In the genomic region with DNA sequence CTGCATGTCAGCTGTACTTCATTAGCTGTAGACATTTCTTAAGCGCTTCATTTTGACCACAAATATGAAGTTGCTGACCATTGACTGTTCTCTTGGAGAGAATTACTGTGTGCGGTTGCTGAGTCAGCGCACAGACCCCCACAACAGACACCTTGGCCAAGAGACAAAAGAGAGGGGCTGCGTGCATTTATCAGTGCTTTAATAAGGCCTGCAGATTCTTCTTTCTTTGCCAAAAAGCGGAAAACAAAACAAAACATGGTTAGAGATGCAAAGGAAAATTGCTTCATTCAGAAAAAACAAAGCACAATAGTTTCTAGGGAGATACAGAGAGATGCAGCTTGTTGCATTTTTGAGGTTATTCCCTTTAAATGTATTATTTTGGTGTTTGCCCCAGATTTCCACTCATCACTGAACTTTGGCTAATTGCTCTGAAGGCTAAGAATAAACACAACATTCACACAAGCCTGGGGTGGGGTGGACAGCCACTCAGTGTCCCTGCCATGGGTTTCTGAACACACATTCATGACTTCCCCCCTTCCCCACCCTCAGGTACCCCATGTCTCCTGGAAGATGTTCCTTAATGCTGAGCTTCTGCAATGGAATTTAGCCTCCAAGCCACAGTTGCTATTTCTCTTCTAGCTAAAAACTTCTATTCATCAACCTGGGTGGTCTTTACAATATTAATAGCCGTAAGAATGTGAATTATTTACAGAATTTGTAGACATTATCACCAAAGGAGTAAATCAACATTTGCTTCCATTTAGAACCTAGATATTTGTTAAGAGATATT, we compare ENCODE assay signal across 10 cellular contexts.
DNase-seq lines count a peak whose midpoint lies in the region; TF ChIP-seq lines count a peak whose summit lies in the region.
"Had no signal": no experiment of that assay in that cellular context is flagged by ENCODE, and none has a peak within 500 bp of the region (broad histone marks: within the 10 kb centered on the region; RNA-seq: fewer than 3 reads in every experiment).

No MANE protein-coding gene starts in this region.

- no peaks in the 10 kb centered on the region for H3K27me3 ChIP-seq in adipocyte (replicated peaks; ENCODE audit: control insufficient read depth, insufficient read depth, low read length)
- H3K27me3 ChIP-seq in sigmoid colon, result no peaks in the 10 kb centered on the region

- H3K9ac ChIP-seq in adipocyte (ENCODE audit: low read length), result peak overlapping the region; percentile 55

- 79 to 83% methylated on average over 6 of the region's 6 CpGs for WGBS in sigmoid colon, 2 donors

- TF ChIP-seq EP300 in sigmoid colon (IDR thresholded peaks at IDR 0.05), result no peak

- TF ChIP-seq POLR2A in sigmoid colon (IDR thresholded peaks at IDR 0.05), result no peak

- TF ChIP-seq CTCF in foreskin fibroblast (IDR thresholded peaks at IDR 0.05; ENCODE audit: low read depth, low read length), result no peak
- no peak for TF ChIP-seq CTCF in sigmoid colon (IDR thresholded peaks at IDR 0.05)

- no peak overlapping the region for H3K4me3 ChIP-seq in adipocyte (ENCODE audit: low read length)
- H3K4me3 ChIP-seq in foreskin fibroblast (ENCODE audit: low read depth in 1 of 2, low read length in 2 of 2), result no peak overlapping the region
- no peak overlapping the region for H3K4me3 ChIP-seq in sigmoid colon

- intact Hi-C loops in sigmoid colon (cut with DNase I), result no loop called here

- peak overlapping the region in 1 of 4 donors; percentile 9 for H3K27ac ChIP-seq in sigmoid colon

- no peaks in the 10 kb centered on the region for H3K36me3 ChIP-seq in adipocyte (ENCODE audit: control insufficient read depth, insufficient read depth, low read length, severe bottlenecking)
- no peaks in the 10 kb centered on the region for H3K36me3 ChIP-seq in sigmoid colon

- peaks cover 57% of the 10 kb centered on the region for H3K4me1 ChIP-seq in adipocyte (ENCODE audit: control insufficient read depth, insufficient read depth, low read length)
- peaks cover 0 to 7% (median 2%) of the 10 kb centered on the region in 4 donors for H3K4me1 ChIP-seq in sigmoid colon

- DNase-seq in GOT3 (lab: John Stamatoyannopoulos, UW) (peak; percentile 33), adipocyte (ENCODE audit: low read depth) (peak; percentile 96), foreskin fibroblast (peak; percentile 86 to 89), smooth muscle cell of the brain vasculature (ENCODE audit: low read depth, low spot score) (peak; percentile 88), sigmoid colon (no peak), activated gamma-delta T cell treated with Interleukin-2 at 50 U/mL for 16 hours (no peak), T-helper 2 cell (no peak)
- DNase-seq in stimulated activated CD4-positive, alpha-beta T cell treated with anti-CD3 and anti-CD28 coated beads, Interleukin-15, amount 100 ng/mL, for 24 hours, result no peak
- DNase-seq: activated T-cell treated with anti-CD3 and anti-CD28 coated beads for 4 hours, NCI-H1417 treated with DMSO at 0.1 percent for 48 hours had no signal

- H3K9me3 ChIP-seq in adipocyte (ENCODE audit: control insufficient read depth, low read length), result no peaks in the 10 kb centered on the region
- no peaks in the 10 kb centered on the region for H3K9me3 ChIP-seq in sigmoid colon

Comparison
In these comparisons a context has a peak if more than half of its experiments do, and no peak if none do; other contexts are left out.
1. DNase-seq: peak in GOT3 (single experiment), adipocyte (single experiment), foreskin fibroblast (2 of 2) and smooth muscle cell of the brain vasculature (single experiment); none in sigmoid colon (single experiment), activated gamma-delta T cell treated with Interleukin-2 at 50 U/mL for 16 hours (single experiment), stimulated activated CD4-positive, alpha-beta T cell treated with anti-CD3 and anti-CD28 coated beads, Interleukin-15, amount 100 ng/mL, for 24 hours (single experiment) and T-helper 2 cell (0 of 5).